Comparison of ENCODE assay signal across 8 cellular contexts in the genomic region with DNA sequence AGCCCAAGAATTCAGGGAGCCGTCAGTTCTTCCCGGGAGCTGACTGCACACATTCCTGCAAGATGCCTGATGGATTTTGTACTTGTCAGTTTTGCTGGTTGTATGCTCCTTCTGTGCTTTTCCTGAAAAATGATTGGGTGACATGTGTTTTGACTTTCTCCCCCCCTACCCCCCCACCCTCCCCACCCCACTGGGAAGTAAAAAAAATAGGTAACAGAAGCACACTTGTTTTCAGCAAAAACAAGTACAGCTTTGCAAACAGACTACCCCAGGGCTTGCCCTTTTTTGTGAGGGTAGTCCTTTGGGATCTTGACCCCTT. TPM values are rescaled to one million over a fixed set of nuclear protein-coding genes. Genes with fewer than 3 reads are reported as not detected.
A peak's percentile ranks its signal among the peaks of the same experiment; 100 is the strongest.
DNase-seq lines count a peak whose midpoint lies in the region; ATAC-seq and TF ChIP-seq lines count a peak whose summit lies in the region.

No MANE protein-coding gene starts in this region.

- H3K4me3 ChIP-seq in brain microvascular endothelial cell (ENCODE audit: low read depth, low read length) (peak overlapping the region; percentile 78), upper lobe of left lung (peak overlapping the region; percentile 73 to 98 (median 92))

- peaks cover 15% of the 10 kb centered on the region for H3K36me3 Mint-ChIP-seq in activated naive CD4-positive, alpha-beta T cell treated with anti-CD3 and anti-CD28 coated beads, Interleukin-2, amount 50 U/mL, for 24 hours
- peaks cover 9% of the 10 kb centered on the region for H3K36me3 Mint-ChIP-seq in memory B cell

- peak overlapping the region; percentile 88 for H3K27ac Mint-ChIP-seq in activated naive CD4-positive, alpha-beta T cell treated with anti-CD3 and anti-CD28 coated beads, Interleukin-2, amount 50 U/mL, for 24 hours
- H3K27ac Mint-ChIP-seq in memory B cell, result peak overlapping the region; percentile 88

- H3K36me3 ChIP-seq in brain microvascular endothelial cell (replicated peaks), result peaks cover 12% of the 10 kb centered on the region
- peaks cover 0 to 37% (median 16%) of the 10 kb centered on the region in 4 donors for H3K36me3 ChIP-seq in upper lobe of left lung

- 5 to 7% methylated on average over 2 of the region's 2 CpGs for WGBS in upper lobe of left lung, 2 donors

- TF ChIP-seq CTCF in brain microvascular endothelial cell (IDR thresholded peaks at IDR 0.05; ENCODE audit: low read depth, low read length, missing control alignments) (no peak), upper lobe of left lung (IDR thresholded peaks at IDR 0.05) (no peak)

- peaks cover 48% of the 10 kb centered on the region for H3K4me1 Mint-ChIP-seq in activated naive CD4-positive, alpha-beta T cell treated with anti-CD3 and anti-CD28 coated beads, Interleukin-2, amount 50 U/mL, for 24 hours
- H3K4me1 Mint-ChIP-seq in memory B cell, result peaks cover 26% of the 10 kb centered on the region

- H3K4me1 ChIP-seq in upper lobe of left lung, result peaks cover 19 to 33% (median 24%) of the 10 kb centered on the region in 4 donors

- DNase-seq in activated naive CD4-positive, alpha-beta T cell treated with anti-CD3 and anti-CD28 coated beads, Interleukin-2, amount 50 U/mL, for 16 hours, result no peak
- no peak for DNase-seq in brain microvascular endothelial cell
- DNase-seq in memory B cell (ENCODE audit: low spot score in 2 of 2), result no peak
- no peak for DNase-seq in upper lobe of left lung
- DNase-seq in HUDEP-2 (lab: John Stamatoyannopoulos, UW; ENCODE audit: unreplicated experiment in 76 of 76), result no peak

- no peak for ATAC-seq in memory B cell (ENCODE audit: low read depth)
- ATAC-seq in upper lobe of left lung (ENCODE audit: low FRiP score in 2 of 2), result no peak
- no peak for ATAC-seq in HG02970 (IDR thresholded peaks at IDR 0.05; ENCODE audit: low FRiP score, unreplicated experiment)
- ATAC-seq in HG03097 (IDR thresholded peaks at IDR 0.05; ENCODE audit: low FRiP score, unreplicated experiment), result no peak

- H3K27ac ChIP-seq in brain microvascular endothelial cell (no peak overlapping the region), upper lobe of left lung (peak overlapping the region in 1 of 4 donors; percentile 97)

- peak overlapping the region; percentile 96 for H3K4me3 Mint-ChIP-seq in activated naive CD4-positive, alpha-beta T cell treated with anti-CD3 and anti-CD28 coated beads, Interleukin-2, amount 50 U/mL, for 24 hours
- H3K4me3 Mint-ChIP-seq in memory B cell, result peak overlapping the region; percentile 92

- no peaks in the 10 kb centered on the region for H3K9me3 Mint-ChIP-seq in activated naive CD4-positive, alpha-beta T cell treated with anti-CD3 and anti-CD28 coated beads, Interleukin-2, amount 50 U/mL, for 24 hours
- H3K9me3 Mint-ChIP-seq in memory B cell, result no peaks in the 10 kb centered on the region

- H3K27me3 ChIP-seq in brain microvascular endothelial cell (replicated peaks), result no peaks in the 10 kb centered on the region
- H3K27me3 ChIP-seq in upper lobe of left lung, result no peaks in the 10 kb centered on the region

- H3K9me3 ChIP-seq in upper lobe of left lung, result no peaks in the 10 kb centered on the region

- H3K27me3 Mint-ChIP-seq in activated naive CD4-positive, alpha-beta T cell treated with anti-CD3 and anti-CD28 coated beads, Interleukin-2, amount 50 U/mL, for 24 hours, result peaks cover 3% of the 10 kb centered on the region
- peaks cover 3% of the 10 kb centered on the region for H3K27me3 Mint-ChIP-seq in memory B cell

- TF ChIP-seq EP300 in upper lobe of left lung (IDR thresholded peaks at IDR 0.05), result no peak

- in situ Hi-C loops in brain microvascular endothelial cell (cut with HindIII; ENCODE audit: low pct_ligation_motif_present, low sequenced_read_pairs), result no loop called here

- no peak for TF ChIP-seq POLR2A in upper lobe of left lung (IDR thresholded peaks at IDR 0.05)

RNA-seq across cellular contexts. Expression of a gene that starts 1.1 kb away (rescaled TPM):
- total RNA-seq in upper lobe of left lung, result 100 to 1,000 TPM in 3 of 6 donors, 10 to 100 TPM in 3; 53.7 to 164 (median 83.3) TPM
